In genomic region chr9:83032065-83032625, GRCh38 we compare ENCODE assay signal across 16 cellular contexts. TPM values are rescaled to one million over a fixed set of nuclear protein-coding genes. Genes with fewer than 3 reads are reported as not detected.
"Had no signal": no experiment of that assay in that cellular context is flagged by ENCODE, and none has a peak within 500 bp of the region (broad histone marks: within the 10 kb centered on the region; RNA-seq: fewer than 3 reads in every experiment).

No MANE protein-coding gene starts in this region.

- H3K4me1 ChIP-seq: sigmoid colon, spleen, uterus had no signal

- H3K9me3 Mint-ChIP-seq: activated B cell treated with CpG ODN at 0.5 μM for 24 hours; T-helper 2 cell treated with Interferon-gamma antibody and Interleukin-4, amounts not matched to agents 5 μg/mL and 100 μg/mL, for 36 hours had no signal

- H3K27ac Mint-ChIP-seq: activated B cell treated with CpG ODN at 0.5 μM for 24 hours; activated naive CD8-positive, alpha-beta T cell; naive thymus-derived CD4-positive, alpha-beta T cell; T-helper 2 cell treated with Interferon-gamma antibody and Interleukin-4, amounts not matched to agents 5 μg/mL and 100 μg/mL, for 36 hours had no signal

- ATAC-seq: left cardiac atrium; naive thymus-derived CD4-positive, alpha-beta T cell had no signal

- H3K9me3 ChIP-seq: ovary, sigmoid colon, spleen, uterus had no signal

- H3K27me3 Mint-ChIP-seq: activated B cell treated with CpG ODN at 0.5 μM for 24 hours had no signal

- H3K4me1 Mint-ChIP-seq: activated B cell treated with CpG ODN at 0.5 μM for 24 hours; naive thymus-derived CD4-positive, alpha-beta T cell had no signal

- H3K27ac ChIP-seq: ovary, sigmoid colon, spleen, uterus had no signal

- H3K36me3 ChIP-seq: ovary, sigmoid colon, spleen, uterus had no signal

- H3K27me3 ChIP-seq: ovary, uterus had no signal

- H3K4me3 Mint-ChIP-seq: activated B cell treated with CpG ODN at 0.5 μM for 24 hours; activated naive CD8-positive, alpha-beta T cell; naive thymus-derived CD4-positive, alpha-beta T cell; T-helper 2 cell treated with Interferon-gamma antibody and Interleukin-4, amounts not matched to agents 5 μg/mL and 100 μg/mL, for 36 hours had no signal

- DNase-seq: activated B cell treated with CpG ODN at 0.5 μM for 24 hours; activated CD4-positive, alpha-beta T cell treated with anti-CD3 and anti-CD28 coated beads for 48 hours; activated CD8-positive, alpha-beta memory T cell treated with anti-CD3 and anti-CD28 coated beads, Interleukin-2, amount 50 U/mL, for 48 hours; activated gamma-delta T cell treated with Interleukin-2 at 50 U/mL for 16 hours; amniotic stem cell; cerebellar nuclear complex; effector CD8-positive, alpha-beta T cell; head of caudate nucleus; left cardiac atrium; naive thymus-derived CD4-positive, alpha-beta T cell; ovary; sigmoid colon; spleen; uterus had no signal

- H3K36me3 Mint-ChIP-seq: activated naive CD8-positive, alpha-beta T cell; naive thymus-derived CD4-positive, alpha-beta T cell had no signal

- H3K4me3 ChIP-seq: ovary, sigmoid colon, spleen, uterus had no signal

RNA-seq across cellular contexts. Expression of gene RASEF, which starts 30.8 kb away (rescaled TPM):
- total RNA-seq: activated B cell treated with CpG ODN at 0.5 μM for 24 hours; naive thymus-derived CD4-positive, alpha-beta T cell had no signal
